Comparison of ENCODE assay signal across 24 cellular contexts in genomic region chr16:13084331-13084730, GRCh38.
"Had no signal": no experiment of that assay in that cellular context is flagged by ENCODE, and none has a peak within 500 bp of the region (broad histone marks: within the 10 kb centered on the region; RNA-seq: fewer than 3 reads in every experiment).

No MANE protein-coding gene starts in this region.

- H3K27ac Mint-ChIP-seq: activated B cell treated with CpG ODN at 0.5 μM for 24 hours; activated CD8-positive, alpha-beta T cell treated with anti-CD3 and anti-CD28 coated beads for 36 hours; activated naive CD4-positive, alpha-beta T cell treated with anti-CD3 and anti-CD28 coated beads, Interleukin-2, amount 50 U/mL, for 24 hours; activated naive CD8-positive, alpha-beta T cell treated with anti-CD3 and anti-CD28 coated beads, Interleukin-2, amount 50 U/mL, for 24 hours; activated T-helper 17 cell treated with anti-CD3 and anti-CD28 coated beads, Interleukin-2, amount 50 U/mL, for 72 hours; natural killer cell treated with Interleukin-12 subunit alpha and Interleukin-12 subunit beta and Interleukin-15 and Interleukin-18, amount 100 ng/mL, for 72 hours; progenitor cell of endocrine pancreas; T-helper 1 cell treated with Interleukin-12 subunit alpha and Interleukin-12 subunit beta and Interleukin-4 antibody, amounts not matched to agents 30 μg/mL and 1 μg/mL, for 36 hours had no signal

- H3K4me3 ChIP-seq: gastrocnemius medialis, left lung, lung, tibial nerve had no signal

- ATAC-seq: activated CD8-positive, alpha-beta T cell treated with anti-CD3 and anti-CD28 coated beads for 36 hours; activated naive CD8-positive, alpha-beta T cell treated with anti-CD3 and anti-CD28 coated beads, Interleukin-2, amount 50 U/mL, for 24 hours; activated T-cell treated with anti-CD3 and anti-CD28 coated beads, Interleukin-2, amount 50 U/mL, for 4 hours; activated T-helper 17 cell treated with anti-CD3 and anti-CD28 coated beads, Interleukin-2, amount 50 U/mL, for 72 hours; gastrocnemius medialis; left lung; natural killer cell treated with Interleukin-12 subunit alpha and Interleukin-12 subunit beta and Interleukin-15 and Interleukin-18, amount 100 ng/mL, for 72 hours had no signal

- DNase-seq: activated B cell treated with CpG ODN at 0.5 μM for 24 hours; activated CD4-positive, alpha-beta T cell treated with anti-CD3 and anti-CD28 coated beads, Interleukin-2, amount 50 U/mL, for 1 hour; activated CD8-positive, alpha-beta T cell treated with anti-CD3 and anti-CD28 coated beads for 36 hours; activated gamma-delta T cell treated with Interleukin-2 at 50 U/mL for 16 hours; activated naive CD8-positive, alpha-beta T cell treated with anti-CD3 and anti-CD28 coated beads, Interleukin-2, amount 50 U/mL, for 24 hours; activated T-cell treated with anti-CD3 and anti-CD28 coated beads, Interleukin-2, amount 50 U/mL, for 4 hours; dermis blood vessel endothelial cell; effector CD8-positive, alpha-beta T cell; erythroblast; gastrocnemius medialis; hippocampal formation; left lung; stimulated activated naive CD4-positive, alpha-beta T cell; SW 1271; T1000 had no signal

- H3K4me3 Mint-ChIP-seq: activated B cell treated with CpG ODN at 0.5 μM for 24 hours; activated CD8-positive, alpha-beta T cell treated with anti-CD3 and anti-CD28 coated beads for 36 hours; activated naive CD4-positive, alpha-beta T cell treated with anti-CD3 and anti-CD28 coated beads, Interleukin-2, amount 50 U/mL, for 24 hours; activated naive CD8-positive, alpha-beta T cell treated with anti-CD3 and anti-CD28 coated beads, Interleukin-2, amount 50 U/mL, for 24 hours; activated T-cell treated with anti-CD3 and anti-CD28 coated beads, Interleukin-2, amount 50 U/mL, for 4 hours; activated T-helper 17 cell treated with anti-CD3 and anti-CD28 coated beads, Interleukin-2, amount 50 U/mL, for 72 hours; central memory CD8-positive, alpha-beta T cell; natural killer cell treated with Interleukin-12 subunit alpha and Interleukin-12 subunit beta and Interleukin-15 and Interleukin-18, amount 100 ng/mL, for 72 hours; T-helper 1 cell treated with Interleukin-12 subunit alpha and Interleukin-12 subunit beta and Interleukin-4 antibody, amounts not matched to agents 30 μg/mL and 1 μg/mL, for 36 hours had no signal

- H3K9me3 ChIP-seq: gastrocnemius medialis, neutrophil had no signal

- H3K27ac ChIP-seq: gastrocnemius medialis, left lung, neutrophil, tibial nerve had no signal

- H3K27me3 Mint-ChIP-seq: activated B cell treated with CpG ODN at 0.5 μM for 24 hours; activated CD8-positive, alpha-beta T cell treated with anti-CD3 and anti-CD28 coated beads for 36 hours; activated naive CD4-positive, alpha-beta T cell treated with anti-CD3 and anti-CD28 coated beads, Interleukin-2, amount 50 U/mL, for 24 hours; activated naive CD8-positive, alpha-beta T cell treated with anti-CD3 and anti-CD28 coated beads, Interleukin-2, amount 50 U/mL, for 24 hours; activated T-helper 17 cell treated with anti-CD3 and anti-CD28 coated beads, Interleukin-2, amount 50 U/mL, for 72 hours; central memory CD8-positive, alpha-beta T cell; natural killer cell treated with Interleukin-12 subunit alpha and Interleukin-12 subunit beta and Interleukin-15 and Interleukin-18, amount 100 ng/mL, for 72 hours; progenitor cell of endocrine pancreas had no signal

- H3K4me1 Mint-ChIP-seq: activated B cell treated with CpG ODN at 0.5 μM for 24 hours; activated naive CD4-positive, alpha-beta T cell treated with anti-CD3 and anti-CD28 coated beads, Interleukin-2, amount 50 U/mL, for 24 hours; activated naive CD8-positive, alpha-beta T cell treated with anti-CD3 and anti-CD28 coated beads, Interleukin-2, amount 50 U/mL, for 24 hours; activated T-helper 17 cell treated with anti-CD3 and anti-CD28 coated beads, Interleukin-2, amount 50 U/mL, for 72 hours; central memory CD8-positive, alpha-beta T cell had no signal

- H3K27me3 ChIP-seq: gastrocnemius medialis, left lung, neutrophil, tibial nerve had no signal

- H3K4me1 ChIP-seq: gastrocnemius medialis, left lung, tibial nerve had no signal

- H3K36me3 ChIP-seq: gastrocnemius medialis, left lung, neutrophil, tibial nerve had no signal

- H3K36me3 Mint-ChIP-seq: activated naive CD4-positive, alpha-beta T cell treated with anti-CD3 and anti-CD28 coated beads, Interleukin-2, amount 50 U/mL, for 24 hours; natural killer cell treated with Interleukin-12 subunit alpha and Interleukin-12 subunit beta and Interleukin-15 and Interleukin-18, amount 100 ng/mL, for 72 hours had no signal
